ENCODE assay signal across 9 cellular contexts in the genomic region with DNA sequence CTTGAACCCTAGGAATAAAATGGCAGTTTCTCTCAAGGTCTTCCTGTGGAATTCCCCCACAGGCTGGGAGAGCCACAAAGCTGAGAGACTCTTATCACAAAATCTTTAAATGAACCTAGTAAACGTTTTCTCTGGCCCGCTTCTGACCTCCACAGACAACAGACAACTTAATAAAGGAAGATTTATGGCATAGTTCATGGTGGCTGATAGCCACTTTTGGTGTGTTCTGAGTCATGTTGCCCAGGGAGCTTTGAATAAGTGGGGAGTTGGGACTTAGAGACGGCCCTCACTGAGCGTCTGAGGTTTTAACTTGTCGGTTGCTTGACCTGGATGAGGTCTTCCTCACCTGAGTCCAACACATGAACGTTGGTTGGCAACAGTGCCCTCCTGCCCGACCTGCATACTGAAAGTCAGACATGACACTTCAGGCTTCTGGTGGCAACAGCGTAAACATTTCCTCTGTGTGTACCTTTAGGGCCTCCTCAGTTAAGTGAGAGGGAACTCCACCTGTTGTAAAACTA.
DNase-seq lines count a peak whose midpoint lies in the region; ATAC-seq and TF ChIP-seq lines count a peak whose summit lies in the region.
"Had no signal": no experiment of that assay in that cellular context is flagged by ENCODE, and none has a peak within 500 bp of the region (broad histone marks: within the 10 kb centered on the region; RNA-seq: fewer than 3 reads in every experiment).

No MANE protein-coding gene starts in this region.

- DNase-seq in right atrium auricular region (ENCODE audit: low spot score) (no peak), Right ventricle myocardium superior (no peak), kidney glomerular epithelial cell (lab: John Stamatoyannopoulos, UW) (peak; percentile 71), NCI-H1048 (lab: John Stamatoyannopoulos, UW) (no peak), DMS 273 (lab: John Stamatoyannopoulos, UW; ENCODE audit: unreplicated experiment) (no peak), posterior cingulate gyrus (no peak), neuronal stem cell (ENCODE audit: low spot score) (no peak)
- DNase-seq: NCI-H1930 had no signal

- H2AFZ ChIP-seq in neuronal stem cell (ENCODE audit: low read length) = no peak overlapping the region

- no peaks in the 10 kb centered on the region for H3K79me1 ChIP-seq in neuronal stem cell (ENCODE audit: low read depth, low read length)

- WGBS in neuronal stem cell (ENCODE audit: extremely low coverage in 2 of 2, insufficient read length in 2 of 2, insufficient replicate concordance in 1 of 2), 2 donors = no CpG with 5 or more reads among the region's 8 CpGs

- no peak overlapping the region for H4K8ac ChIP-seq in neuronal stem cell (ENCODE audit: low read depth, low read length)

- no peak overlapping the region for H3K23ac ChIP-seq in neuronal stem cell (ENCODE audit: low read depth, low read length, poor library complexity)

- H3K4me1 ChIP-seq in right atrium auricular region (peaks cover 0 to 31% of the 10 kb centered on the region in 2 donors), neuronal stem cell (ENCODE audit: control insufficient read depth in 2 of 2, insufficient read depth in 1 of 2, low read depth in 1 of 2, low read length in 2 of 2) (peaks cover 0 to 10% of the 10 kb centered on the region in 2 donors)

- H3K4me3 ChIP-seq in right atrium auricular region (no peak overlapping the region), neuronal stem cell (ENCODE audit: low read length in 2 of 2) (no peak overlapping the region)

- intact Hi-C loops in Right ventricle myocardium superior (cut with DNase I) = no loop called here
- intact Hi-C loops in posterior cingulate gyrus (cut with DNase I) = no loop called here

- H3K27me3 ChIP-seq in right atrium auricular region (no peaks in the 10 kb centered on the region), neuronal stem cell (ENCODE audit: control insufficient read depth in 3 of 3, insufficient read depth in 3 of 3, low read depth in 1 of 3, low read length in 3 of 3) (no peaks in the 10 kb centered on the region)

- TF ChIP-seq CTCF in right atrium auricular region (IDR thresholded peaks at IDR 0.05) = no peak

- H2BK5ac ChIP-seq in neuronal stem cell (ENCODE audit: low read length) = no peak overlapping the region

- H4K91ac ChIP-seq in neuronal stem cell (ENCODE audit: low read depth, low read length, poor library complexity) = no peak overlapping the region

- H2BK120ac ChIP-seq in neuronal stem cell (ENCODE audit: low read depth, low read length) = no peak overlapping the region

- no peak overlapping the region for H3K4ac ChIP-seq in neuronal stem cell (ENCODE audit: low read length)

- H3K9me3 ChIP-seq in right atrium auricular region (no peaks in the 10 kb centered on the region), neuronal stem cell (replicated peaks in 1 of 2; ENCODE audit: control insufficient read depth in 2 of 2, insufficient read depth in 1 of 2, low read depth in 1 of 2, low read length in 2 of 2) (no peaks in the 10 kb centered on the region)

- no peak overlapping the region for H2BK12ac ChIP-seq in neuronal stem cell (ENCODE audit: low read length)

- peak overlapping the region; percentile 6 to 26 for H3K27ac ChIP-seq in right atrium auricular region
- no peak overlapping the region for H3K27ac ChIP-seq in neuronal stem cell (replicated peaks; ENCODE audit: low read length)

- ATAC-seq in Right ventricle myocardium superior (ENCODE audit: poor library complexity) (no peak), SK-N-SH treated with all-trans-retinoic acid at 6 μM for 48 hours (peak; percentile 82)

- H3K9ac ChIP-seq in neuronal stem cell (ENCODE audit: low read depth, low read length, poor library complexity) = no peak overlapping the region

- H3K4me2 ChIP-seq in neuronal stem cell (ENCODE audit: insufficient read depth, low read length, poor library complexity, severe bottlenecking) = no peak overlapping the region

- no peak overlapping the region for H3K18ac ChIP-seq in neuronal stem cell (ENCODE audit: low read length)

- no peak overlapping the region for H3K14ac ChIP-seq in neuronal stem cell (ENCODE audit: low read length)

- H2BK15ac ChIP-seq in neuronal stem cell (ENCODE audit: low read length) = no peak overlapping the region

- H2AK5ac ChIP-seq in neuronal stem cell (ENCODE audit: low read depth, low read length) = no peak overlapping the region

- H3K36me3 ChIP-seq in right atrium auricular region = peaks cover 8% of the 10 kb centered on the region
- peaks cover 0 to 4% of the 10 kb centered on the region in 2 donors for H3K36me3 ChIP-seq in neuronal stem cell (replicated peaks in 1 of 2; ENCODE audit: control insufficient read depth in 2 of 2, insufficient read depth in 2 of 2, low read length in 2 of 2)

TF ChIP-seq in SK-N-SH treated with all-trans-retinoic acid at 6 μM for 48 hours, 23 proteins besides CTCF, POLR2A, EP300 and RAD21 (continues in another document):
- TF ChIP-seq BACH2 (CRISPR knock-in tag; IDR thresholded peaks at IDR 0.05; ENCODE audit: borderline replicate concordance) = no peak
- TF ChIP-seq TCF4 (CRISPR knock-in tag; IDR thresholded peaks at IDR 0.05; ENCODE audit: borderline replicate concordance) = peak; percentile 64; the same call in 1 of the 2 replicates
- peak; percentile 58 for TF ChIP-seq TOX (CRISPR knock-in tag; IDR thresholded peaks at IDR 0.05; ENCODE audit: borderline replicate concordance)
- TF ChIP-seq ZC3H10 (CRISPR knock-in tag; IDR thresholded peaks at IDR 0.05) = no peak
- TF ChIP-seq ARNTL (CRISPR knock-in tag; IDR thresholded peaks at IDR 0.05; ENCODE audit: borderline replicate concordance, low read depth) = no peak
- TF ChIP-seq ZNF70 (CRISPR knock-in tag; IDR thresholded peaks at IDR 0.05) = no peak
- peak; percentile 61; the same call in 1 of the 2 replicates for TF ChIP-seq ZFP3 (CRISPR knock-in tag; IDR thresholded peaks at IDR 0.05)
- TF ChIP-seq, protein P1, sequence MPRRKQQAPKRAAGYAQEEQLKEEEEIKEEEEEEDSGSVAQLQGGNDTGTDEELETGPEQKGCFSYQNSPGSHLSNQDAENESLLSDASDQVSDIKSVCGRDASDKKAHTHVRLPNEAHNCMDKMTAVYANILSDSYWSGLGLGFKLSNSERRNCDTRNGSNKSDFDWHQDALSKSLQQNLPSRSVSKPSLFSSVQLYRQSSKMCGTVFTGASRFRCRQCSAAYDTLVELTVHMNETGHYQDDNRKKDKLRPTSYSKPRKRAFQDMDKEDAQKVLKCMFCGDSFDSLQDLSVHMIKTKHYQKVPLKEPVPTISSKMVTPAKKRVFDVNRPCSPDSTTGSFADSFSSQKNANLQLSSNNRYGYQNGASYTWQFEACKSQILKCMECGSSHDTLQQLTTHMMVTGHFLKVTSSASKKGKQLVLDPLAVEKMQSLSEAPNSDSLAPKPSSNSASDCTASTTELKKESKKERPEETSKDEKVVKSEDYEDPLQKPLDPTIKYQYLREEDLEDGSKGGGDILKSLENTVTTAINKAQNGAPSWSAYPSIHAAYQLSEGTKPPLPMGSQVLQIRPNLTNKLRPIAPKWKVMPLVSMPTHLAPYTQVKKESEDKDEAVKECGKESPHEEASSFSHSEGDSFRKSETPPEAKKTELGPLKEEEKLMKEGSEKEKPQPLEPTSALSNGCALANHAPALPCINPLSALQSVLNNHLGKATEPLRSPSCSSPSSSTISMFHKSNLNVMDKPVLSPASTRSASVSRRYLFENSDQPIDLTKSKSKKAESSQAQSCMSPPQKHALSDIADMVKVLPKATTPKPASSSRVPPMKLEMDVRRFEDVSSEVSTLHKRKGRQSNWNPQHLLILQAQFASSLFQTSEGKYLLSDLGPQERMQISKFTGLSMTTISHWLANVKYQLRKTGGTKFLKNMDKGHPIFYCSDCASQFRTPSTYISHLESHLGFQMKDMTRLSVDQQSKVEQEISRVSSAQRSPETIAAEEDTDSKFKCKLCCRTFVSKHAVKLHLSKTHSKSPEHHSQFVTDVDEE (CRISPR knock-in tag; IDR thresholded peaks at IDR 0.05) = peak; percentile 86
- no peak for TF ChIP-seq GLIS3 (CRISPR knock-in tag; IDR thresholded peaks at IDR 0.05)
- TF ChIP-seq ISL1 (CRISPR knock-in tag; IDR thresholded peaks at IDR 0.05) = peak; percentile 93
- TF ChIP-seq SNAI2 (CRISPR knock-in tag; IDR thresholded peaks at IDR 0.05) = no peak
- TF ChIP-seq PPARA (CRISPR knock-in tag; IDR thresholded peaks at IDR 0.05; ENCODE audit: borderline replicate concordance) = no peak
- TF ChIP-seq, protein P2, sequence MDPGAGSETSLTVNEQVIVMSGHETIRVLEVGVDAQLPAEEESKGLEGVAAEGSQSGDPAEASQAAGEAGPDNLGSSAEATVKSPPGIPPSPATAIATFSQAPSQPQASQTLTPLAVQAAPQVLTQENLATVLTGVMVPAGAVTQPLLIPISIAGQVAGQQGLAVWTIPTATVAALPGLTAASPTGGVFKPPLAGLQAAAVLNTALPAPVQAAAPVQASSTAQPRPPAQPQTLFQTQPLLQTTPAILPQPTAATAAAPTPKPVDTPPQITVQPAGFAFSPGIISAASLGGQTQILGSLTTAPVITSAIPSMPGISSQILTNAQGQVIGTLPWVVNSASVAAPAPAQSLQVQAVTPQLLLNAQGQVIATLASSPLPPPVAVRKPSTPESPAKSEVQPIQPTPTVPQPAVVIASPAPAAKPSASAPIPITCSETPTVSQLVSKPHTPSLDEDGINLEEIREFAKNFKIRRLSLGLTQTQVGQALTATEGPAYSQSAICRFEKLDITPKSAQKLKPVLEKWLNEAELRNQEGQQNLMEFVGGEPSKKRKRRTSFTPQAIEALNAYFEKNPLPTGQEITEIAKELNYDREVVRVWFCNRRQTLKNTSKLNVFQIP (CRISPR knock-in tag; IDR thresholded peaks at IDR 0.05; ENCODE audit: borderline replicate concordance, low read depth) = no peak
- TF ChIP-seq ZNF565 (CRISPR knock-in tag; conservative IDR thresholded peaks at IDR 0.05; ENCODE audit: low read depth) = no peak
- TF ChIP-seq ESRRG (CRISPR knock-in tag; IDR thresholded peaks at IDR 0.05) = no peak
- TF ChIP-seq, protein P3, sequence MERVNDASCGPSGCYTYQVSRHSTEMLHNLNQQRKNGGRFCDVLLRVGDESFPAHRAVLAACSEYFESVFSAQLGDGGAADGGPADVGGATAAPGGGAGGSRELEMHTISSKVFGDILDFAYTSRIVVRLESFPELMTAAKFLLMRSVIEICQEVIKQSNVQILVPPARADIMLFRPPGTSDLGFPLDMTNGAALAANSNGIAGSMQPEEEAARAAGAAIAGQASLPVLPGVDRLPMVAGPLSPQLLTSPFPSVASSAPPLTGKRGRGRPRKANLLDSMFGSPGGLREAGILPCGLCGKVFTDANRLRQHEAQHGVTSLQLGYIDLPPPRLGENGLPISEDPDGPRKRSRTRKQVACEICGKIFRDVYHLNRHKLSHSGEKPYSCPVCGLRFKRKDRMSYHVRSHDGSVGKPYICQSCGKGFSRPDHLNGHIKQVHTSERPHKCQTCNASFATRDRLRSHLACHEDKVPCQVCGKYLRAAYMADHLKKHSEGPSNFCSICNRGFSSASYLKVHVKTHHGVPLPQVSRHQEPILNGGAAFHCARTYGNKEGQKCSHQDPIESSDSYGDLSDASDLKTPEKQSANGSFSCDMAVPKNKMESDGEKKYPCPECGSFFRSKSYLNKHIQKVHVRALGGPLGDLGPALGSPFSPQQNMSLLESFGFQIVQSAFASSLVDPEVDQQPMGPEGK (CRISPR knock-in tag; IDR thresholded peaks at IDR 0.05; ENCODE audit: borderline replicate concordance) = peak; percentile 85; the same call in 1 of the 2 replicates
